10 cellular contexts compared by ENCODE assay signal in genomic region chrX:150572206-150572605, GRCh38. TPM values are rescaled to one million over a fixed set of nuclear protein-coding genes. Genes with fewer than 3 reads are reported as not detected.
DNase-seq lines count a peak whose midpoint lies in the region; ATAC-seq, FAIRE-seq and TF ChIP-seq lines count a peak whose summit lies in the region.
"Had no signal": no experiment of that assay in that cellular context is flagged by ENCODE, and none has a peak within 500 bp of the region (broad histone marks: within the 10 kb centered on the region; RNA-seq: fewer than 3 reads in every experiment).

No MANE protein-coding gene starts in this region.

- H3K27ac ChIP-seq in KOPT-K1 (ENCODE audit: low read depth, low read length, poor library complexity, severe bottlenecking) (peak overlapping the region; percentile 84), astrocyte (ENCODE audit: low read depth, low read length) (no peak overlapping the region), pancreas (no peak overlapping the region), prostate gland (no peak overlapping the region)

- H3K4me3 Mint-ChIP-seq in Calu3 (ENCODE audit: low read depth, unreplicated experiment) (no peak overlapping the region), astrocyte (ENCODE audit: unreplicated experiment) (no peak overlapping the region)

- H3K9me3 Mint-ChIP-seq in Calu3 (ENCODE audit: low read depth, unreplicated experiment) (no peaks in the 10 kb centered on the region), astrocyte (ENCODE audit: unreplicated experiment) (no peaks in the 10 kb centered on the region)

- 21 to 31% methylated on average over 1 of the region's 1 CpG for WGBS in pancreas, 2 donors
- WGBS in prostate gland = 8% methylated on average over 1 of the region's 1 CpG

- no peak overlapping the region for H3K4me3 ChIP-seq in astrocyte (ENCODE audit: insufficient read depth, low read depth, low read length)
- H3K4me3 ChIP-seq in pancreas = no peak overlapping the region
- H3K4me3 ChIP-seq in prostate gland = no peak overlapping the region

- H3K4me2 ChIP-seq in astrocyte (ENCODE audit: low read length) = no peak overlapping the region

- TF ChIP-seq CTCF in Calu3 (IDR thresholded peaks at IDR 0.05; ENCODE audit: unreplicated experiment) (no peak), astrocyte (IDR thresholded peaks at IDR 0.05; ENCODE audit: insufficient read depth, low read depth, low read length) (no peak), pancreas (IDR thresholded peaks at IDR 0.05) (no peak), omental fat pad (IDR thresholded peaks at IDR 0.05) (no peak), prostate gland (IDR thresholded peaks at IDR 0.05) (no peak)

- TF ChIP-seq POLR2A in prostate gland (IDR thresholded peaks at IDR 0.05) = no peak

- ATAC-seq in pancreas (no peak), omental fat pad (ENCODE audit: low FRiP score) (no peak)

- H3K27me3 ChIP-seq in astrocyte (ENCODE audit: insufficient read depth, low read length) (no peaks in the 10 kb centered on the region), pancreas (no peaks in the 10 kb centered on the region), prostate gland (replicated peaks; ENCODE audit: insufficient read depth) (no peaks in the 10 kb centered on the region)

- H2AFZ ChIP-seq in astrocyte (ENCODE audit: low read depth, low read length) = no peak overlapping the region

- FAIRE-seq in astrocyte (lab: Jason Lieb, UNC) = peak; percentile 80
- peak; percentile 41 for FAIRE-seq in pancreas (lab: Jason Lieb, UNC)

- H3K4me1 Mint-ChIP-seq in Calu3 (ENCODE audit: low read depth, unreplicated experiment) = peaks cover 41% of the 10 kb centered on the region
- peaks cover 13% of the 10 kb centered on the region for H3K4me1 Mint-ChIP-seq in astrocyte (ENCODE audit: low read depth, unreplicated experiment)

- H3K36me3 Mint-ChIP-seq in Calu3 (ENCODE audit: insufficient read depth, unreplicated experiment) (peaks cover 16% of the 10 kb centered on the region), astrocyte (ENCODE audit: low read depth, unreplicated experiment) (no peaks in the 10 kb centered on the region)

- H3K9ac ChIP-seq in astrocyte (ENCODE audit: low read length) = no peak overlapping the region

- CTCF ChIA-PET in Calu3 (lab: Charles Lee) = interaction anchor here (1.1 kb wide), 1 partner anchor 26 kb away, joined by 3 read pairs; no protein-coding TSS in a partner anchor

- H4K20me1 ChIP-seq in astrocyte (ENCODE audit: insufficient read depth, low read length) = no peaks in the 10 kb centered on the region

- no peaks in the 10 kb centered on the region for H3K9me3 ChIP-seq in KOPT-K1 (ENCODE audit: insufficient read depth, low read length, poor library complexity, severe bottlenecking)
- no peaks in the 10 kb centered on the region for H3K9me3 ChIP-seq in astrocyte (ENCODE audit: insufficient read depth, low read depth, low read length)
- H3K9me3 ChIP-seq in pancreas = no peaks in the 10 kb centered on the region
- no peaks in the 10 kb centered on the region for H3K9me3 ChIP-seq in prostate gland

- H3K27ac Mint-ChIP-seq in Calu3 (ENCODE audit: unreplicated experiment) = peak overlapping the region; percentile 63
- peak overlapping the region; percentile 41 for H3K27ac Mint-ChIP-seq in astrocyte (ENCODE audit: unreplicated experiment)

- no TSS peak for BruUV-seq in Calu3 (replicated peaks; lab: Mats Ljungman, UMichigan)

- peaks cover 8% of the 10 kb centered on the region for H3K4me1 ChIP-seq in astrocyte (ENCODE audit: insufficient read depth, low read length)
- peaks cover 0 to 9% (median 0%) of the 10 kb centered on the region in 3 donors for H3K4me1 ChIP-seq in pancreas
- H3K4me1 ChIP-seq in prostate gland (replicated peaks) = no peaks in the 10 kb centered on the region

- H3K79me2 ChIP-seq in astrocyte (ENCODE audit: insufficient read depth, low read length) = peaks cover 22% of the 10 kb centered on the region

- DNase-seq in Calu3 (no peak), astrocyte (ENCODE audit: low read depth) (no peak), pancreas (no peak), NCI-H510A treated with DMSO at 0.1 percent for 48 hours (lab: John Stamatoyannopoulos, UW) (no peak), HCEC 1CT (no peak), omental fat pad (ENCODE audit: low spot score) (no peak), prostate gland (ENCODE audit: low spot score) (no peak)
- DNase-seq: MV-4-11, NCI-H526 treated with DMSO at 0.1 percent for 48 hours had no signal

- H3K36me3 ChIP-seq in KOPT-K1 (ENCODE audit: insufficient read depth, low read length) = no peaks in the 10 kb centered on the region
- H3K36me3 ChIP-seq in astrocyte (ENCODE audit: insufficient read depth, low read length) = no peaks in the 10 kb centered on the region
- H3K36me3 ChIP-seq in pancreas = no peaks in the 10 kb centered on the region
- H3K36me3 ChIP-seq in prostate gland = no peaks in the 10 kb centered on the region

- H3K27me3 Mint-ChIP-seq in Calu3 (ENCODE audit: unreplicated experiment) (no peaks in the 10 kb centered on the region), astrocyte (ENCODE audit: low read depth, unreplicated experiment) (no peaks in the 10 kb centered on the region)

- intact Hi-C loops in Calu3 (cut with micrococcal nuclease; ENCODE audit: unreplicated experiment) (no loop called here), pancreas (cut with DNase I) (no loop called here), prostate gland (cut with DNase I) (loop anchor here (10.0 kb wide), 1 partner anchor 73 kb away; no protein-coding TSS in a partner anchor)

RNA-seq across cellular contexts. Expression of gene MTM1, which starts 3.8 kb away (rescaled TPM):
- total RNA-seq in Calu3 (2022) (12.7 and 13.2 TPM in 2 replicates), astrocyte (10.7 and 11.0 TPM in 2 replicates), pancreas (10 to 100 TPM in 1 of 6 donors, 1 to 10 TPM in 5; 3.3 to 10.2 (median 4.9) TPM), omental fat pad (10 to 100 TPM in 1 of 4 donors, 1 to 10 TPM in 3; 7.1 to 15.1 (median 9.3) TPM), prostate gland (10 to 100 TPM; 10.3 to 30.2 TPM)
- polyA plus RNA-seq in pancreas = 1 to 10 TPM; 1.1 to 3.6 TPM
